8 cellular contexts compared by ENCODE assay signal in the genomic region with DNA sequence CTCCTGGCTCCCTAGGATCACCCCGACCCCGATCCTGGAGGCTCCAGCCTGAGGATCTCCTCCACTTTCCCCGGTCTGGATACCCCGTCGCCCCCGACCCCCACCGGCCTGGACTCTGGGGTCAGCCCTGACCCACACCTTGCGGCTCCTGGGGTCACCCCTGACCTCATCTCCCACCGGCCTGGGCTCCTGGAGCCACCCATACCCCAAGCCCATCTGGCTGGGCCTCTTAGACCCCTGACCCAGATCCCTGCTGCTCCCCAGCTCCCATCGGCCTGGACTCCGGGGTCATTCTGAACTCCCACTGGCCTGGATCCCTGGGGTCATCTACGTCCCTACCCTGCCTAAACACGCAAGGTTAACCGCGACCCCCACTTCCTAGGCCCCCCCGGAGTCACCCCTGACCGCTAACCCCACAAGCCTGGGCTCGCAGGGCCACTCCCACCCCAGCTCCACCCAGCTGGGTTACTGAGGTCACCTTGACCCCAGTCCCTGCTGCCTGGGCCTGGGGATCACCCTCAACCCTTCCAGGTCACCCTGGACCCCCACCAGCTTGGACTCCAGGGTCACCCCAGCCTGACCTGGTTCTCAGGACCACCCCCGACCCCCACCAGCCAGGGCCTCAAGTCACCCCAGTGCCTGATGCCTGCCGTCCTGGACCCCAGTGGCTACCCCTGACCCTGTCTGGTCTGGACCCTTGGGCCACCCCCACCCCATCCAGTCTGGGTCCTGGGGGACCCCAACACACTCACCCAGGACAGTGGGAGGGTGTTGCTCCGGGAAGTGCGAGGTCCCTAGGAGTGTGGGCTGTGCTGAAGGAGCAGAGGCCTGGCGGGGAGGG. TPM values are rescaled to one million over a fixed set of nuclear protein-coding genes. Genes with fewer than 3 reads are reported as not detected.
DNase-seq lines count a peak whose midpoint lies in the region; ATAC-seq, FAIRE-seq and TF ChIP-seq lines count a peak whose summit lies in the region.

No MANE protein-coding gene starts in this region.

- CTCF ChIA-PET in HepG2 (lab: Yijun Ruan, JAX; ENCODE audit: low intra/inter-chr PET ratio, low total read pairs) = no interaction called here

- BruUV-seq in HepG2 (replicated peaks; lab: Mats Ljungman, UMichigan) = no TSS peak

- peak overlapping the region; percentile 86 for H3K9ac ChIP-seq in HepG2 (ENCODE audit: insufficient read depth, low read depth, low read length)

- no peak for TF ChIP-seq EP300 in HepG2 (IDR thresholded peaks at IDR 0.05; ENCODE audit: low read depth in 2 of 2, low read length in 2 of 2)
- TF ChIP-seq EP300 in HepG2 (CRISPR knock-in tag; IDR thresholded peaks at IDR 0.05; ENCODE audit: borderline replicate concordance) = no peak

- no peak for FAIRE-seq in HepG2 (lab: Jason Lieb, UNC)

- intact Hi-C loops in HepG2 (cut with micrococcal nuclease; ENCODE audit: unreplicated experiment) = loop anchor here (2.0 to 5.0 kb wide), 3 partner anchors 42 to 72 kb away; no protein-coding TSS in a partner anchor

- H3K27me3 Mint-ChIP-seq in stimulated activated naive CD8-positive, alpha-beta T cell treated with anti-CD3 and anti-CD28 coated beads, Interleukin-15, amount 100 ng/mL, for 72 hours = no peaks in the 10 kb centered on the region

- H3K9me3 ChIP-seq in RWPE2 (ENCODE audit: severe bottlenecking) = no peaks in the 10 kb centered on the region
- no peaks in the 10 kb centered on the region for H3K9me3 ChIP-seq in HepG2 (ENCODE audit: low read length)

- H3K36me3 ChIP-seq in RWPE2 (ENCODE audit: low read depth) (peaks cover 25% of the 10 kb centered on the region), brain microvascular endothelial cell (replicated peaks) (no peaks in the 10 kb centered on the region), HepG2 (replicated peaks in 1 of 2; ENCODE audit: control insufficient read depth in 1 of 2, insufficient read depth in 2 of 2, low read length in 2 of 2) (peaks cover 0 to 16% of the 10 kb centered on the region in 2 experiments; a peak in 2 of 5 replicates)

- no peak for TF ChIP-seq RAD21 in HepG2 (CRISPR knock-in tag; IDR thresholded peaks at IDR 0.05)

- peak overlapping the region; percentile 85 to 95 for H3K4me3 Mint-ChIP-seq in stimulated activated naive CD8-positive, alpha-beta T cell treated with anti-CD3 and anti-CD28 coated beads, Interleukin-15, amount 100 ng/mL, for 72 hours

- H3K4me3 ChIP-seq in RWPE2 (ENCODE audit: severe bottlenecking) (peak overlapping the region; percentile 97), brain microvascular endothelial cell (ENCODE audit: low read depth, low read length) (peak overlapping the region; percentile 83), HepG2 (replicated peaks in 1 of 3; ENCODE audit: insufficient read depth in 1 of 3, low read depth in 2 of 3, low read length in 3 of 3) (peak overlapping the region; percentile 87 to 99 (median 90))

- 1% methylated on average over 16 of the region's 23 CpGs for WGBS in HepG2 (ENCODE audit: low lambda C conversion rate)

- peaks cover 20% of the 10 kb centered on the region for H4K20me1 ChIP-seq in HepG2 (ENCODE audit: insufficient read depth, low read length)

- H3K4me1 Mint-ChIP-seq in stimulated activated naive CD8-positive, alpha-beta T cell treated with anti-CD3 and anti-CD28 coated beads, Interleukin-15, amount 100 ng/mL, for 72 hours = peaks cover 54% of the 10 kb centered on the region

- POLR2A ChIA-PET in HepG2 (lab: Yijun Ruan, JAX) = interaction anchor here (0.8 to 3.4 kb wide), 5 partner anchors 11 to 56 kb away, joined by 3 to 46 read pairs (median 5); no protein-coding TSS in a partner anchor

- ATAC-seq in RWPE2 (ENCODE audit: low read depth) = peak; percentile 32
- peak; percentile 62 for ATAC-seq in HepG2
- ATAC-seq in stimulated activated naive CD8-positive, alpha-beta T cell treated with anti-CD3 and anti-CD28 coated beads, Interleukin-15, amount 100 ng/mL, for 72 hours = peak; percentile 24
- no peak for ATAC-seq in HG02852 (IDR thresholded peaks at IDR 0.05; ENCODE audit: unreplicated experiment)

- H3K4me1 ChIP-seq in RWPE2 (ENCODE audit: insufficient read depth, poor library complexity, severe bottlenecking) (peaks cover 9% of the 10 kb centered on the region), HepG2 (ENCODE audit: insufficient read depth, low read length) (peaks cover 37% of the 10 kb centered on the region)

- H3K79me2 ChIP-seq in HepG2 (ENCODE audit: insufficient read depth, low read length) = peaks cover 53% of the 10 kb centered on the region

- H3K27ac Mint-ChIP-seq in stimulated activated naive CD8-positive, alpha-beta T cell treated with anti-CD3 and anti-CD28 coated beads, Interleukin-15, amount 100 ng/mL, for 72 hours = peak overlapping the region; percentile 95 to 98

- TF ChIP-seq CTCF in GM10266 (IDR thresholded peaks at IDR 0.05; ENCODE audit: control insufficient read depth, insufficient read depth, low read depth, missing control alignments) = no peak
- no peak for TF ChIP-seq CTCF in RWPE2 (IDR thresholded peaks at IDR 0.05; ENCODE audit: poor library complexity, severe bottlenecking)
- TF ChIP-seq CTCF in brain microvascular endothelial cell (IDR thresholded peaks at IDR 0.05; ENCODE audit: low read depth, low read length, missing control alignments) = no peak
- TF ChIP-seq CTCF in HepG2 (CRISPR knock-in tag; IDR thresholded peaks at IDR 0.05) = peak; percentile 10; the same call in 1 of the 2 replicates

- DNase-seq in GM10266 (ENCODE audit: extremely low spot score) (peak; percentile 25), RWPE2 (ENCODE audit: low spot score) (no peak), brain microvascular endothelial cell (no peak), HepG2 (ENCODE audit: low spot score) (no peak), occipital lobe (lab: John Stamatoyannopoulos, UW) (no peak)
- peak; percentile 19 to 46 for DNase-seq in stimulated activated naive CD8-positive, alpha-beta T cell treated with anti-CD3 and anti-CD28 coated beads, Interleukin-15, amount 100 ng/mL, for 72 hours
- no peak for DNase-seq in NK-92 treated with Interleukin-12 subunit alpha and Interleukin-12 subunit beta, amount 100 ng/mL, for 24 hours (lab: John Stamatoyannopoulos, UW)

- H3K27me3 ChIP-seq in RWPE2 (ENCODE audit: insufficient read depth, poor library complexity, severe bottlenecking) = no peaks in the 10 kb centered on the region
- no peaks in the 10 kb centered on the region for H3K27me3 ChIP-seq in brain microvascular endothelial cell (replicated peaks)
- peaks cover 0 to 4% of the 10 kb centered on the region in 2 experiments; a peak in 1 of 5 replicates for H3K27me3 ChIP-seq in HepG2 (ENCODE audit: control insufficient read depth in 1 of 2, insufficient read depth in 2 of 2, low read length in 2 of 2)

- no peak for TF ChIP-seq POLR2A in HepG2 (IDR thresholded peaks at IDR 0.05; ENCODE audit: insufficient read depth in 1 of 2, low read depth in 2 of 2, low read length in 2 of 2)

- H3K27ac ChIP-seq in RWPE2 (ENCODE audit: poor library complexity, severe bottlenecking) (peak overlapping the region; percentile 99), brain microvascular endothelial cell (peak overlapping the region; percentile 90), HepG2 (ENCODE audit: extremely low read length, insufficient read depth, low read length) (peak overlapping the region; percentile 71)

- in situ Hi-C loops in brain microvascular endothelial cell (cut with HindIII; ENCODE audit: low pct_ligation_motif_present, low sequenced_read_pairs) (no loop called here), HepG2 (cut with HindIII; ENCODE audit: extremely low pct_ligation_motif_present, low pct_unique_long_range_greater_than_20kb) (loop anchor here (5.0 kb wide), 2 partner anchors 36 to 69 kb away; no protein-coding TSS in a partner anchor)

- peak overlapping the region; percentile 77 for H3K4me2 ChIP-seq in HepG2 (ENCODE audit: low read depth, low read length)

- no peak overlapping the region for H2AFZ ChIP-seq in HepG2 (ENCODE audit: low read length)

- H3K9me3 Mint-ChIP-seq in stimulated activated naive CD8-positive, alpha-beta T cell treated with anti-CD3 and anti-CD28 coated beads, Interleukin-15, amount 100 ng/mL, for 72 hours = no peaks in the 10 kb centered on the region

TF ChIP-seq in HepG2, 621 proteins besides CTCF, POLR2A, EP300 and RAD21 (continues in another document):
- peak; percentile 32 to 52; a peak in 1 of 4 replicates for TF ChIP-seq NR2F1 (CRISPR knock-in tag; IDR thresholded peaks at IDR 0.05)
- no peak for TF ChIP-seq CBX2 (IDR thresholded peaks at IDR 0.05; ENCODE audit: low read depth, low read length)
- no peak for TF ChIP-seq CBX2 (CRISPR knock-in tag; IDR thresholded peaks at IDR 0.05; ENCODE audit: low read depth)
- TF ChIP-seq, protein P1, sequence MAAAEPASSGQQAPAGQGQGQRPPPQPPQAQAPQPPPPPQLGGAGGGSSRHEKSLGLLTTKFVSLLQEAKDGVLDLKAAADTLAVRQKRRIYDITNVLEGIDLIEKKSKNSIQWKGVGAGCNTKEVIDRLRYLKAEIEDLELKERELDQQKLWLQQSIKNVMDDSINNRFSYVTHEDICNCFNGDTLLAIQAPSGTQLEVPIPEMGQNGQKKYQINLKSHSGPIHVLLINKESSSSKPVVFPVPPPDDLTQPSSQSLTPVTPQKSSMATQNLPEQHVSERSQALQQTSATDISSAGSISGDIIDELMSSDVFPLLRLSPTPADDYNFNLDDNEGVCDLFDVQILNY (CRISPR knock-in tag; conservative IDR thresholded peaks at IDR 0.05) = no peak

RNA-seq across cellular contexts. Expression of gene FOXK1, which starts 1.2 kb away (rescaled TPM):
- total RNA-seq in HepG2 (2016; rRNA removed; fragmentation: Illumina TruSeq; extraction: Trizol) (8.8 and 9.7 TPM in 2 replicates), occipital lobe (19.8 TPM)
- total RNA-seq in HepG2 (2016; cell fraction: cytosol; rRNA removed; fragmentation: Illumina TruSeq; extraction: Trizol; ENCODE audit: low read depth) = 20.0 and 23.4 TPM in 2 replicates
- 7.9 and 8.8 TPM in 2 replicates for total RNA-seq in HepG2 (2016; cell fraction: insoluble cytoplasmic fraction; rRNA removed; fragmentation: Illumina TruSeq; extraction: Trizol)
- 8.0 and 8.3 TPM in 2 replicates for total RNA-seq in HepG2 (2016; cell fraction: membrane; rRNA removed; fragmentation: Illumina TruSeq; extraction: Trizol)
- 9.2 and 12.0 TPM in 2 replicates for total RNA-seq in HepG2 (2016; cell fraction: nucleus; rRNA removed; fragmentation: Illumina TruSeq; extraction: Trizol)
- polyA plus RNA-seq in HepG2 (2011; rRNA removed) = 4.6 and 4.7 TPM in 2 replicates
- 1.7 and 2.8 TPM in 2 replicates for polyA plus RNA-seq in HepG2 (2011; cell fraction: cytosol; rRNA removed)
- 17.7 and 24.7 TPM in 2 replicates for polyA plus RNA-seq in HepG2 (2011; cell fraction: nucleus; rRNA removed)
- 4.4 and 4.8 TPM in 2 replicates for polyA plus RNA-seq in HepG2 (2012)
- 0.55 and 0.96 TPM in 2 replicates for polyA plus RNA-seq in HepG2 (2016; cell fraction: cytosol; fragmentation: Illumina TruSeq; extraction: Trizol; ENCODE audit: low read depth)
- 3.9 and 5.8 TPM in 2 replicates for polyA plus RNA-seq in HepG2 (2016; cell fraction: insoluble cytoplasmic fraction; fragmentation: Illumina TruSeq; extraction: Trizol; ENCODE audit: low read depth)
- 0.41 and 0.84 TPM in 2 replicates for polyA plus RNA-seq in HepG2 (2016; cell fraction: membrane; fragmentation: Illumina TruSeq; extraction: Trizol; ENCODE audit: low read depth)
- 15.3 and 17.1 TPM in 2 replicates for polyA plus RNA-seq in HepG2 (2016; cell fraction: nucleus; fragmentation: Illumina TruSeq; extraction: Trizol; ENCODE audit: insufficient read depth, low read depth)
- 16.6 and 23.1 TPM in 2 replicates for polyA minus RNA-seq in HepG2 (2011; rRNA and poly(A)+ RNA removed; ENCODE audit: low replicate concordance)
- polyA minus RNA-seq in HepG2 (2011; cell fraction: cytosol; rRNA and poly(A)+ RNA removed) = 12.9 and 14.4 TPM in 2 replicates
- polyA minus RNA-seq in HepG2 (2011; cell fraction: nucleus; rRNA and poly(A)+ RNA removed) = 16.2 and 17.8 TPM in 2 replicates

Comparison
In these comparisons a context has a peak if more than half of its experiments do, and no peak if none do; other contexts are left out.
1. DNase-seq: peak in GM10266 (single experiment) and stimulated activated naive CD8-positive, alpha-beta T cell treated with anti-CD3 and anti-CD28 coated beads, Interleukin-15, amount 100 ng/mL, for 72 hours (2 of 2); none in RWPE2 (single experiment), brain microvascular endothelial cell (single experiment), HepG2 (single experiment), occipital lobe (single experiment) and NK-92 treated with Interleukin-12 subunit alpha and Interleukin-12 subunit beta, amount 100 ng/mL, for 24 hours (single experiment).
2. Peak in every context shown above with its lines, with median percentiles within 50 percentile points of each other: H3K27ac ChIP-seq and H3K4me3 ChIP-seq.